ENCODE assay signal across 15 cellular contexts in the genomic region with DNA sequence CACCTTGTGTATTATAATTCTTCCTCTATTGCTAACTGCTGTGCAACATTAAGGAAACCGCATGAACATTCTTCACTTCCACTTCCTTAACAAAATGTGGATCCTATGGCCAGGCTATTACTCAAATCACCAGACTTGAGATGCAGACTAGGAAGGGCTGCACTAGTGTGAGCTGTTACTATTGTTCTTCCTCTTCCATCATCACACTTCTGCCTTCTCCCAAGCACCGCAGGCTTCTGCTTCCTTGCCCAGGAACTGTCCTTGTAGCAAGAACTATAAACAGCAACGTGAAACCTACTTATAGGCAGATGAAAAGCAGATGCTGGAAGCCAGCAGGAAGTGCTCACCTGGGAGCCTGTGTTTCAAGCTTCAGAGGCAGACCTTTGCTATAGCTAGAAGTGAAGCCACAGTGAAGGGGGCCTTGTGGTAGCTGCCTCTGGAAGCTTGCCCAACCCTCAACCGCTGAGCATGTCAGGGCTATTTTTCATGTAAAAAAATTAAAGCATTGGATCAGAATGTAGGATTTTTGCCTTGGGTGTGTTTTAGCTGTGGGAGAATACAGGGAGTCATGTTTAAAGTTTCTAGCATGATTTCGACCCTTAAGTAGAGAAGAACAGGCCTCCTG. TPM values are rescaled to one million over a fixed set of nuclear protein-coding genes. Genes with fewer than 3 reads are reported as not detected.
DNase-seq lines count a peak whose midpoint lies in the region; ATAC-seq and TF ChIP-seq lines count a peak whose summit lies in the region.
"Had no signal": no experiment of that assay in that cellular context is flagged by ENCODE, and none has a peak within 500 bp of the region (broad histone marks: within the 10 kb centered on the region; RNA-seq: fewer than 3 reads in every experiment).

No MANE protein-coding gene starts in this region.

- H3K9me3 Mint-ChIP-seq in activated CD8-positive, alpha-beta T cell treated with anti-CD3 and anti-CD28 coated beads for 36 hours, result no peaks in the 10 kb centered on the region
- peaks cover 6% of the 10 kb centered on the region for H3K9me3 Mint-ChIP-seq in activated CD8-positive, alpha-beta T cell treated with anti-CD3 and anti-CD28 coated beads, Interleukin-2, amount 10 ng/mL, durations not matched to agents 7 days and 5 days (ENCODE audit: insufficient read depth)

- H3K4me3 Mint-ChIP-seq in activated CD8-positive, alpha-beta T cell treated with anti-CD3 and anti-CD28 coated beads for 36 hours, result no peak overlapping the region
- no peak overlapping the region for H3K4me3 Mint-ChIP-seq in activated CD8-positive, alpha-beta T cell treated with anti-CD3 and anti-CD28 coated beads, Interleukin-2, amount 10 ng/mL, durations not matched to agents 7 days and 5 days

- H3K27me3 Mint-ChIP-seq in activated CD8-positive, alpha-beta T cell treated with anti-CD3 and anti-CD28 coated beads for 36 hours, result no peaks in the 10 kb centered on the region
- H3K27me3 Mint-ChIP-seq in activated CD8-positive, alpha-beta T cell treated with anti-CD3 and anti-CD28 coated beads, Interleukin-2, amount 10 ng/mL, durations not matched to agents 7 days and 5 days (ENCODE audit: low read depth), result peaks cover 2% of the 10 kb centered on the region

- no peak overlapping the region for H3K27ac Mint-ChIP-seq in activated CD8-positive, alpha-beta T cell treated with anti-CD3 and anti-CD28 coated beads for 36 hours
- H3K27ac Mint-ChIP-seq in activated CD8-positive, alpha-beta T cell treated with anti-CD3 and anti-CD28 coated beads, Interleukin-2, amount 10 ng/mL, durations not matched to agents 7 days and 5 days, result no peak overlapping the region

- H3K4me1 Mint-ChIP-seq in activated CD8-positive, alpha-beta T cell treated with anti-CD3 and anti-CD28 coated beads for 36 hours (ENCODE audit: low read depth), result peaks cover 9% of the 10 kb centered on the region
- peaks cover 10% of the 10 kb centered on the region for H3K4me1 Mint-ChIP-seq in activated CD8-positive, alpha-beta T cell treated with anti-CD3 and anti-CD28 coated beads, Interleukin-2, amount 10 ng/mL, durations not matched to agents 7 days and 5 days (ENCODE audit: low read depth)

- peak; percentile 8 for DNase-seq in activated CD8-positive, alpha-beta T cell treated with anti-CD3 and anti-CD28 coated beads for 36 hours
- no peak for DNase-seq in activated CD8-positive, alpha-beta T cell treated with anti-CD3 and anti-CD28 coated beads, Interleukin-2, amount 10 ng/mL, durations not matched to agents 7 days and 5 days
- peak; percentile 9 for DNase-seq in NCI-H2107 (lab: John Stamatoyannopoulos, UW)
- DNase-seq in fibroblast of peridontal ligament (ENCODE audit: extremely low read depth), result peak; percentile 54
- DNase-seq in sciatic nerve (ENCODE audit: low spot score), result no peak
- no peak for DNase-seq in HUDEP-2 (lab: John Stamatoyannopoulos, UW; ENCODE audit: unreplicated experiment in 76 of 76)
- DNase-seq in GM03348 (ENCODE audit: low spot score), result no peak
- DNase-seq: activated CD4-positive, alpha-beta T cell treated with anti-CD3 and anti-CD28 coated beads for 1 hour; IMR-90; NCI-H2171 treated with DMSO at 0.1 percent for 48 hours; pancreas; stimulated activated CD4-positive, alpha-beta T cell treated with anti-CD3 and anti-CD28 coated beads, Interleukin-4, amount 100 ng/mL, for 24 hours had no signal

- CTCF ChIA-PET in activated CD8-positive, alpha-beta T cell treated with anti-CD3 and anti-CD28 coated beads for 36 hours (lab: Charles Lee), result no interaction called here
- CTCF ChIA-PET in activated CD8-positive, alpha-beta T cell treated with anti-CD3 and anti-CD28 coated beads, Interleukin-2, amount 10 ng/mL, durations not matched to agents 7 days and 5 days (lab: Charles Lee), result interaction anchor here (1.3 kb wide), 1 partner anchor 22 kb away, joined by 3 read pairs; no protein-coding TSS in a partner anchor

- H3K36me3 Mint-ChIP-seq in activated CD8-positive, alpha-beta T cell treated with anti-CD3 and anti-CD28 coated beads for 36 hours (ENCODE audit: low read depth), result no peaks in the 10 kb centered on the region
- no peaks in the 10 kb centered on the region for H3K36me3 Mint-ChIP-seq in activated CD8-positive, alpha-beta T cell treated with anti-CD3 and anti-CD28 coated beads, Interleukin-2, amount 10 ng/mL, durations not matched to agents 7 days and 5 days (ENCODE audit: low read depth)

- intact Hi-C loops in activated CD8-positive, alpha-beta T cell treated with anti-CD3 and anti-CD28 coated beads for 36 hours (cut with micrococcal nuclease), result no loop called here
- intact Hi-C loops in sciatic nerve (cut with DNase I), result no loop called here

- no peak for TF ChIP-seq CTCF in activated CD8-positive, alpha-beta T cell treated with anti-CD3 and anti-CD28 coated beads for 36 hours (IDR thresholded peaks at IDR 0.05)

- POLR2A ChIA-PET in activated CD8-positive, alpha-beta T cell treated with anti-CD3 and anti-CD28 coated beads for 36 hours (lab: Charles Lee), result no interaction called here
- POLR2A ChIA-PET in activated CD8-positive, alpha-beta T cell treated with anti-CD3 and anti-CD28 coated beads, Interleukin-2, amount 10 ng/mL, durations not matched to agents 7 days and 5 days (lab: Charles Lee), result no interaction called here

- ATAC-seq in activated CD8-positive, alpha-beta T cell treated with anti-CD3 and anti-CD28 coated beads for 36 hours, result no peak
- ATAC-seq in activated CD8-positive, alpha-beta T cell treated with anti-CD3 and anti-CD28 coated beads, Interleukin-2, amount 10 ng/mL, durations not matched to agents 7 days and 5 days, result no peak
- ATAC-seq in sciatic nerve (peak; percentile 52), GM21717 (IDR thresholded peaks at IDR 0.05; ENCODE audit: unreplicated experiment) (no peak)

RNA-seq across cellular contexts. Expression of a gene that starts 43.9 kb away (rescaled TPM):
- under 1 TPM in 1 of 2 experiments, not detected in 1; 0.18 TPM for total RNA-seq in activated CD8-positive, alpha-beta T cell treated with anti-CD3 and anti-CD28 coated beads for 36 hours
- total RNA-seq in activated CD8-positive, alpha-beta T cell treated with anti-CD3 and anti-CD28 coated beads, Interleukin-2, amount 10 ng/mL, durations not matched to agents 7 days and 5 days, result not detected
- not detected for total RNA-seq in sciatic nerve
- total RNA-seq: chondrocyte, IMR-90, kidney epithelial cell had no signal

Comparison
In these comparisons a context has a peak if more than half of its experiments do, and no peak if none do; other contexts are left out.
1. DNase-seq: peak in activated CD8-positive, alpha-beta T cell treated with anti-CD3 and anti-CD28 coated beads for 36 hours (single experiment), NCI-H2107 (single experiment) and fibroblast of peridontal ligament (single experiment); none in activated CD8-positive, alpha-beta T cell treated with anti-CD3 and anti-CD28 coated beads, Interleukin-2, amount 10 ng/mL, durations not matched to agents 7 days and 5 days (single experiment), sciatic nerve (single experiment), HUDEP-2 (0 of 76) and GM03348 (single experiment).